1 cellular context compared by ENCODE assay signal in the genomic region with DNA sequence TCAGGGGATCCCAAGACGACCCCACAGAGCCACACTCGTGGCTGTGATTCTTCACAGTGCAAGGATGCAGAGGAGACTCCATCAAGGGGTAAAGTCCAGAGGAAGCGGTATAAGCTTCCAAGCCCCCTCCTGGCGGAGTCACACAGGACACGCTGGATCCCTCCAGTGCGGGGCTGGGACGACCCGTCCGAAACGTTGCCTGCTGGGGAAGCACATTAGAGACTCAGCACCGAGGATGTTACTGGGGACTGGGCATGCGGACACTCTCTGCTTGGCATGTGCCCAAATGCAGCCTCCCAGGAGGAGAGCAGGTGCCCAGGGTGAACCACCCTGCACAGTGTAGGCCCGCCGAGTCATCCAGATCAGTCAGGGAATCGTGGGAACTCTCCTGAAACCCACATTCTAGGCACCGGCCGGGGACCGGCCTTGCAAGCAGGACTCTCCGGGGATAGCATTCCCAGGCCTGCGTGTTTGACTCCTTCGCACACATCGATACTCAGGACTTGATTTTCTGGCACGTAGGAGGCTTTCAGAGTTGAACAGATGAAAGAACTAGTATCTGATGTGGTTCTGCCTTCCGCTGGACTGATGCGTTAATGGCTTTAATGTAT.
A peak's percentile ranks its signal among the peaks of the same experiment; 100 is the strongest.
TF ChIP-seq lines count a peak whose summit lies in the region.

No MANE protein-coding gene starts in this region.

TF ChIP-seq in HepG2, 621 proteins besides CTCF, POLR2A, EP300 and RAD21 (continued from another document):
- TF ChIP-seq, protein P1, sequence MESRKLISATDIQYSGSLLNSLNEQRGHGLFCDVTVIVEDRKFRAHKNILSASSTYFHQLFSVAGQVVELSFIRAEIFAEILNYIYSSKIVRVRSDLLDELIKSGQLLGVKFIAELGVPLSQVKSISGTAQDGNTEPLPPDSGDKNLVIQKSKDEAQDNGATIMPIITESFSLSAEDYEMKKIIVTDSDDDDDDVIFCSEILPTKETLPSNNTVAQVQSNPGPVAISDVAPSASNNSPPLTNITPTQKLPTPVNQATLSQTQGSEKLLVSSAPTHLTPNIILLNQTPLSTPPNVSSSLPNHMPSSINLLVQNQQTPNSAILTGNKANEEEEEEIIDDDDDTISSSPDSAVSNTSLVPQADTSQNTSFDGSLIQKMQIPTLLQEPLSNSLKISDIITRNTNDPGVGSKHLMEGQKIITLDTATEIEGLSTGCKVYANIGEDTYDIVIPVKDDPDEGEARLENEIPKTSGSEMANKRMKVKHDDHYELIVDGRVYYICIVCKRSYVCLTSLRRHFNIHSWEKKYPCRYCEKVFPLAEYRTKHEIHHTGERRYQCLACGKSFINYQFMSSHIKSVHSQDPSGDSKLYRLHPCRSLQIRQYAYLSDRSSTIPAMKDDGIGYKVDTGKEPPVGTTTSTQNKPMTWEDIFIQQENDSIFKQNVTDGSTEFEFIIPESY (CRISPR knock-in tag; IDR thresholded peaks at IDR 0.05): 0 out of 2 replicates have a peak, but pooled peaks have one; percentile 33
- TF ChIP-seq ZBTB42 (CRISPR knock-in tag; IDR thresholded peaks at IDR 0.05) (no peak), REPIN1 (CRISPR knock-in tag; IDR thresholded peaks at IDR 0.05; ENCODE audit: borderline replicate concordance, low read depth) (no peak), ARID5B (CRISPR knock-in tag; IDR thresholded peaks at IDR 0.05) (no peak), ZNF430 (CRISPR knock-in tag; IDR thresholded peaks at IDR 0.05) (no peak), MYC (CRISPR knock-in tag; IDR thresholded peaks at IDR 0.05; ENCODE audit: borderline replicate concordance) (no peak), ZC3H4 (CRISPR knock-in tag; IDR thresholded peaks at IDR 0.05; ENCODE audit: borderline replicate concordance) (no peak)
- TF ChIP-seq, protein P2, sequence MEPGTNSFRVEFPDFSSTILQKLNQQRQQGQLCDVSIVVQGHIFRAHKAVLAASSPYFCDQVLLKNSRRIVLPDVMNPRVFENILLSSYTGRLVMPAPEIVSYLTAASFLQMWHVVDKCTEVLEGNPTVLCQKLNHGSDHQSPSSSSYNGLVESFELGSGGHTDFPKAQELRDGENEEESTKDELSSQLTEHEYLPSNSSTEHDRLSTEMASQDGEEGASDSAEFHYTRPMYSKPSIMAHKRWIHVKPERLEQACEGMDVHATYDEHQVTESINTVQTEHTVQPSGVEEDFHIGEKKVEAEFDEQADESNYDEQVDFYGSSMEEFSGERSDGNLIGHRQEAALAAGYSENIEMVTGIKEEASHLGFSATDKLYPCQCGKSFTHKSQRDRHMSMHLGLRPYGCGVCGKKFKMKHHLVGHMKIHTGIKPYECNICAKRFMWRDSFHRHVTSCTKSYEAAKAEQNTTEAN (CRISPR knock-in tag; conservative IDR thresholded peaks at IDR 0.05): no peak
TF ChIP-seq in HepG2: peak in this region for 2.
